ENCODE assay signal across 23 cellular contexts in the genomic region with DNA sequence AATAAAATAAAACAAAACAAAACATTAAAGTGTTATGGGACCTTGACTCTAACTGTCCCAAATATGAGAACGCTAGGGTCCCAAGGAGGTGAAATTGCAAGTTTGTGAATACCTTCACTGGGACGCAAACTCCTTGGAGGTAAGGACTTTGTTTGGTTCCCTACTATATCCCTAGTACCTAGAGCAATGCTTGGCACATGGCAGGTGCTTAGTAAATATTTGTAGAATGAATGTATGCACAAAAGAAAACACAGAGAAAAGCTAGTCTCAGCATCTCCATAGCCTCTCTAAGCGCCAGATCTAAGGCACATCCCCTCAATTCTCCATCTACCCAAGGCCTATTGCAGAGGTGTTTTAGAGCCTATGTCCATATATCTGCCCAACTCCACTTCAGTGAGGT. TPM values are rescaled to one million over a fixed set of nuclear protein-coding genes. Genes with fewer than 3 reads are reported as not detected.
"Had no signal": no experiment of that assay in that cellular context is flagged by ENCODE, and none has a peak within 500 bp of the region (broad histone marks: within the 10 kb centered on the region; RNA-seq: fewer than 3 reads in every experiment).

No MANE protein-coding gene starts in this region.

- H3K4me3 ChIP-seq: breast epithelium, gastroesophageal sphincter, left lung, lower lobe of right lung, neural progenitor cell, right atrium auricular region, tibial nerve had no signal

- H3K9ac ChIP-seq: neural progenitor cell had no signal

- H3K27me3 ChIP-seq: breast epithelium, gastroesophageal sphincter, left lung, neural progenitor cell, right atrium auricular region, tibial nerve had no signal

- ATAC-seq: activated T-cell treated with anti-CD3 and anti-CD28 coated beads, Interleukin-2, amount 50 U/mL, for 4 hours; activated T-helper 17 cell treated with anti-CD3 and anti-CD28 coated beads, Interleukin-2, amount 50 U/mL, for 72 hours; gastroesophageal sphincter; left lung; lower lobe of right lung; natural killer cell had no signal

- H3K4me1 ChIP-seq: breast epithelium, gastroesophageal sphincter, right atrium auricular region, tibial nerve had no signal

- H3K27ac ChIP-seq: breast epithelium, gastroesophageal sphincter, left lung, lower lobe of right lung, neural progenitor cell, right atrium auricular region, tibial nerve, WERI-Rb-1 had no signal

- H3K9me3 ChIP-seq: breast epithelium, gastroesophageal sphincter, left lung, lower lobe of right lung, right atrium auricular region, tibial nerve had no signal

- H3K36me3 ChIP-seq: breast epithelium, gastroesophageal sphincter, left lung, lower lobe of right lung, neural progenitor cell, right atrium auricular region, tibial nerve, WERI-Rb-1 had no signal

- DNase-seq: activated CD4-positive, alpha-beta memory T cell treated with anti-CD3 and anti-CD28 coated beads, Interleukin-2, amount 10 ng/mL, durations not matched to agents 7 days and 5 days; activated CD4-positive, alpha-beta T cell treated with anti-CD3 and anti-CD28 coated beads for 1 hour; activated CD4-positive, alpha-beta T cell treated with anti-CD3 and anti-CD28 coated beads, Interleukin-2, amount 10 ng/mL, durations not matched to agents 7 days and 5 days; activated gamma-delta T cell treated with Interleukin-2 at 50 U/mL for 16 hours; activated naive CD4-positive, alpha-beta T cell treated with anti-CD3 and anti-CD28 coated beads, Interleukin-2, amount 50 U/mL, for 16 hours; activated T-cell treated with anti-CD3 and anti-CD28 coated beads, Interleukin-2, amount 50 U/mL, for 4 hours; amniotic stem cell; central memory CD4-positive, alpha-beta T cell; head of caudate nucleus; hippocampal formation; left lung; lower lobe of right lung; mesenchymal stem cell; natural killer cell; occipital lobe; stimulated activated naive CD4-positive, alpha-beta T cell; WERI-Rb-1 had no signal

RNA-seq across cellular contexts. Expression of a gene that starts 30.5 kb away (rescaled TPM):
- total RNA-seq: activated CD4-positive, alpha-beta T cell treated with anti-CD3 and anti-CD28 coated beads, Interleukin-2, amount 10 ng/mL, durations not matched to agents 7 days and 5 days had no signal
